In genomic region chr16:18950469-18951185, GRCh38 we compare ENCODE assay signal across 22 cellular contexts.
"Had no signal": no experiment of that assay in that cellular context is flagged by ENCODE, and none has a peak within 500 bp of the region (broad histone marks: within the 10 kb centered on the region; RNA-seq: fewer than 3 reads in every experiment).

No MANE protein-coding gene starts in this region.

- H3K9me3 ChIP-seq: heart right ventricle, neutrophil, psoas muscle, testis, tibial nerve had no signal

- H3K4me3 ChIP-seq: coronary artery, dorsolateral prefrontal cortex, heart right ventricle, lung, psoas muscle, skin epidermis, testis, tibial nerve had no signal

- ATAC-seq: heart right ventricle; left colon; left ventricle myocardium superior; psoas muscle; sciatic nerve; stimulated activated naive B cell treated with anti-CD40 and anti-IgM and Interleukin-4, amounts not matched to agents 10 μg/mL and 1 μg/mL and 100 μg/mL, for 72 hours; stimulated activated naive CD8-positive, alpha-beta T cell treated with anti-CD3 and anti-CD28 coated beads, Interleukin-15, amount 100 ng/mL, for 72 hours had no signal

- H3K36me3 ChIP-seq: heart right ventricle, neutrophil, tibial nerve had no signal

- H3K4me3 Mint-ChIP-seq: naive B cell; nephron progenitor cell; stimulated activated naive B cell treated with anti-CD40 and anti-IgM and Interleukin-4, amounts not matched to agents 10 μg/mL and 1 μg/mL and 100 μg/mL, for 72 hours; stimulated activated naive CD8-positive, alpha-beta T cell treated with anti-CD3 and anti-CD28 coated beads, Interleukin-15, amount 100 ng/mL, for 72 hours had no signal

- DNase-seq: dorsolateral prefrontal cortex; effector CD8-positive, alpha-beta T cell; heart right ventricle; left colon; left ventricle myocardium superior; mesendoderm; naive B cell; nephron progenitor cell; psoas muscle; retina; stimulated activated CD4-positive, alpha-beta T cell treated with anti-CD3 and anti-CD28 coated beads, Interleukin-2, amount 100 ng/mL, for 24 hours; stimulated activated CD4-positive, alpha-beta T cell treated with anti-CD3 and anti-CD28 coated beads, Interleukin-4, amount 100 ng/mL, for 4 hours; stimulated activated naive B cell treated with anti-CD40 and anti-IgM and Interleukin-4, amounts not matched to agents 10 μg/mL and 1 μg/mL and 100 μg/mL, for 72 hours; stimulated activated naive CD8-positive, alpha-beta T cell treated with anti-CD3 and anti-CD28 coated beads, Interleukin-15, amount 100 ng/mL, for 72 hours; testis had no signal

- H3K36me3 Mint-ChIP-seq: naive B cell; stimulated activated naive B cell treated with anti-CD40 and anti-IgM and Interleukin-4, amounts not matched to agents 10 μg/mL and 1 μg/mL and 100 μg/mL, for 72 hours had no signal

- H3K27me3 ChIP-seq: heart right ventricle, neutrophil, testis, tibial nerve had no signal

- H3K27ac ChIP-seq: coronary artery, dorsolateral prefrontal cortex, heart right ventricle, neutrophil, psoas muscle, skin epidermis, testis, tibial nerve had no signal

- H3K4me1 Mint-ChIP-seq: nephron progenitor cell had no signal

- H3K27ac Mint-ChIP-seq: naive B cell; nephron progenitor cell; stimulated activated naive B cell treated with anti-CD40 and anti-IgM and Interleukin-4, amounts not matched to agents 10 μg/mL and 1 μg/mL and 100 μg/mL, for 72 hours; stimulated activated naive CD8-positive, alpha-beta T cell treated with anti-CD3 and anti-CD28 coated beads, Interleukin-15, amount 100 ng/mL, for 72 hours had no signal

- H3K27me3 Mint-ChIP-seq: stimulated activated naive CD8-positive, alpha-beta T cell treated with anti-CD3 and anti-CD28 coated beads, Interleukin-15, amount 100 ng/mL, for 72 hours had no signal

- H3K4me1 ChIP-seq: psoas muscle, testis had no signal

- FAIRE-seq: frontal cortex had no signal

- H3K9me3 Mint-ChIP-seq: naive B cell; nephron progenitor cell; stimulated activated naive B cell treated with anti-CD40 and anti-IgM and Interleukin-4, amounts not matched to agents 10 μg/mL and 1 μg/mL and 100 μg/mL, for 72 hours; stimulated activated naive CD8-positive, alpha-beta T cell treated with anti-CD3 and anti-CD28 coated beads, Interleukin-15, amount 100 ng/mL, for 72 hours had no signal
